Comparison of ENCODE assay signal across 8 cellular contexts in genomic region chr22:19178065-19178658, GRCh38. TPM values are rescaled to one million over a fixed set of nuclear protein-coding genes. Genes with fewer than 3 reads are reported as not detected.
DNase-seq lines count a peak whose midpoint lies in the region; ATAC-seq and TF ChIP-seq lines count a peak whose summit lies in the region.

No MANE protein-coding gene starts in this region.

- POLR2A ChIA-PET in CD8-positive, alpha-beta memory T cell (lab: Charles Lee), result interaction anchor here (0.9 to 1.0 kb wide), 2 partner anchors 254 to 302 kb away, joined by 3 read pairs; partner anchors contain the start of genes CDC45 and MRPL40

- no peak for TF ChIP-seq CTCF in stomach (IDR thresholded peaks at IDR 0.05)

- no peaks in the 10 kb centered on the region for H3K27me3 ChIP-seq in CD8-positive, alpha-beta memory T cell (ENCODE audit: insufficient read depth, low read length, poor library complexity, severe bottlenecking)
- H3K27me3 ChIP-seq in duodenal mucosa (ENCODE audit: control insufficient read depth in 1 of 2, insufficient read depth in 2 of 2, low read length in 2 of 2) (no peaks in the 10 kb centered on the region), stomach (no peaks in the 10 kb centered on the region)

- H3K9me3 Mint-ChIP-seq in CD8-positive, alpha-beta memory T cell, result no peaks in the 10 kb centered on the region

- peak; percentile 59 to 78 (median 65) for DNase-seq in CD8-positive, alpha-beta memory T cell
- DNase-seq in UCSD-AML1 (lab: John Stamatoyannopoulos, UW; ENCODE audit: unreplicated experiment), result peak; percentile 67
- DNase-seq in medulla oblongata (ENCODE audit: extremely low spot score), result peak; percentile 41
- peak; percentile 60 for DNase-seq in stomach
- no peak for DNase-seq in NCI-H1930 (lab: John Stamatoyannopoulos, UW)

- peak overlapping the region; percentile 61 for H3K4me3 ChIP-seq in CD8-positive, alpha-beta memory T cell (ENCODE audit: low read length)
- peak overlapping the region; percentile 67 to 76 for H3K4me3 ChIP-seq in duodenal mucosa (ENCODE audit: low read depth in 1 of 2, low read length in 2 of 2)
- peak overlapping the region; percentile 91 to 96 (median 94) for H3K4me3 ChIP-seq in stomach

- H3K36me3 Mint-ChIP-seq in CD8-positive, alpha-beta memory T cell, result peaks cover 0 to 3% (median 0%) of the 10 kb centered on the region in 3 donors

- H3K27me3 Mint-ChIP-seq in CD8-positive, alpha-beta memory T cell, result no peaks in the 10 kb centered on the region

- WGBS in stomach, 5 donors, result 0 to 2% (median 0%) methylated on average over 5 to 80 of the region's 80 CpGs

- TF ChIP-seq EP300 in stomach (IDR thresholded peaks at IDR 0.05), result no peak

- H3K9me3 ChIP-seq in CD8-positive, alpha-beta memory T cell (ENCODE audit: low read length), result no peaks in the 10 kb centered on the region
- H3K9me3 ChIP-seq in duodenal mucosa (ENCODE audit: control insufficient read depth in 1 of 2, low read length in 2 of 2), result no peaks in the 10 kb centered on the region
- no peaks in the 10 kb centered on the region for H3K9me3 ChIP-seq in stomach

- peaks cover 5% of the 10 kb centered on the region for H3K36me3 ChIP-seq in CD8-positive, alpha-beta memory T cell (ENCODE audit: insufficient read depth, low read length)
- H3K36me3 ChIP-seq in duodenal mucosa (ENCODE audit: control insufficient read depth in 1 of 2, insufficient read depth in 2 of 2, low read length in 2 of 2), result peaks cover 0 to 14% of the 10 kb centered on the region in 2 donors
- H3K36me3 ChIP-seq in stomach, result peaks cover 0 to 4% (median 2%) of the 10 kb centered on the region in 4 donors

- intact Hi-C loops in stomach (cut with DNase I; ENCODE audit: low total_unique reads), result no loop called here

- peak overlapping the region; percentile 87 for H3K27ac ChIP-seq in CD8-positive, alpha-beta memory T cell (ENCODE audit: low read depth, low read length)
- H3K27ac ChIP-seq in duodenal mucosa (ENCODE audit: low read depth, low read length) (peak overlapping the region; percentile 84), stomach (peak overlapping the region; percentile 92 to 98 (median 94))

- H3K4me1 ChIP-seq in CD8-positive, alpha-beta memory T cell (ENCODE audit: insufficient read depth, low read length), result peaks cover 25% of the 10 kb centered on the region
- H3K4me1 ChIP-seq in duodenal mucosa (ENCODE audit: control insufficient read depth in 1 of 2, insufficient read depth in 2 of 2, low read length in 2 of 2) (peaks cover 26 to 47% of the 10 kb centered on the region in 2 donors), stomach (peaks cover 47 to 60% (median 56%) of the 10 kb centered on the region in 4 donors)

- H3K9ac ChIP-seq in duodenal mucosa (ENCODE audit: low read depth in 1 of 2, low read length in 2 of 2), result peak overlapping the region; percentile 59 to 75

- ATAC-seq in GM19397 (IDR thresholded peaks at IDR 0.05; ENCODE audit: unreplicated experiment) (peak; percentile 32), HG03460 (IDR thresholded peaks at IDR 0.05; ENCODE audit: unreplicated experiment) (peak; percentile 32)

- peak overlapping the region in 5 of 7 donors; percentile 15 to 90 (median 27) for H3K4me3 Mint-ChIP-seq in CD8-positive, alpha-beta memory T cell

- H3K27ac Mint-ChIP-seq in CD8-positive, alpha-beta memory T cell, result no peak overlapping the region

- CTCF ChIA-PET in CD8-positive, alpha-beta memory T cell (lab: Charles Lee), result interaction anchor here (1.0 to 2.0 kb wide), 2 partner anchors 33 to 34 kb away, joined by 3 to 9 read pairs; partner anchors contain the start of gene ESS2

- no peak for TF ChIP-seq POLR2A in stomach (IDR thresholded peaks at IDR 0.05)

- peaks cover 10 to 38% (median 14%) of the 10 kb centered on the region in 3 donors for H3K4me1 Mint-ChIP-seq in CD8-positive, alpha-beta memory T cell

RNA-seq across cellular contexts. Expression of gene SLC25A1, which starts 0.4 kb away (rescaled TPM):
- total RNA-seq in CD8-positive, alpha-beta memory T cell, result 10 to 100 TPM; 42.4 to 44.7 TPM
- 69.9 TPM for polyA plus RNA-seq in CD8-positive, alpha-beta memory T cell
- 100 to 1,000 TPM in 2 of 5 donors, 10 to 100 TPM in 2, 1 to 10 TPM in 1; 1.2 to 165 (median 41.3) TPM for total RNA-seq in stomach
- polyA plus RNA-seq in stomach, result 10 to 100 TPM; 31.8 to 69.1 (median 67.2) TPM

RNA-seq across cellular contexts. Expression of gene GSC2, which starts 28.1 kb away (rescaled TPM):
- not detected for total RNA-seq in CD8-positive, alpha-beta memory T cell
- polyA plus RNA-seq in CD8-positive, alpha-beta memory T cell, result not detected
- total RNA-seq in stomach, result not detected
- not detected for polyA plus RNA-seq in stomach

RNA-seq across cellular contexts. Expression of gene ESS2, which starts 33.7 kb away (rescaled TPM):
- 10 to 100 TPM; 18.7 to 19.6 TPM for total RNA-seq in CD8-positive, alpha-beta memory T cell
- 9.3 TPM for polyA plus RNA-seq in CD8-positive, alpha-beta memory T cell
- 1 to 10 TPM in 4 of 5 donors, not detected in 1; 1.4 to 9.4 (median 7.9) TPM for total RNA-seq in stomach
- polyA plus RNA-seq in stomach, result 10 to 100 TPM; 13.3 to 18.5 (median 16.4) TPM

RNA-seq across cellular contexts. Expression of gene TSSK2, which starts 47.1 kb away (rescaled TPM):
- total RNA-seq in CD8-positive, alpha-beta memory T cell, result not detected
- not detected for polyA plus RNA-seq in CD8-positive, alpha-beta memory T cell
- total RNA-seq in stomach, result not detected
- polyA plus RNA-seq in stomach, result under 1 TPM in 1 of 3 donors, not detected in 2; 0.08 TPM

RNA-seq across cellular contexts. Expression of gene DGCR2, which starts 56.0 kb away (rescaled TPM):
- 10 to 100 TPM; 26.9 to 28.4 TPM for total RNA-seq in CD8-positive, alpha-beta memory T cell
- 51.7 TPM for polyA plus RNA-seq in CD8-positive, alpha-beta memory T cell
- 10 to 100 TPM; 11.1 to 75.3 (median 50.9) TPM for total RNA-seq in stomach
- polyA plus RNA-seq in stomach, result 10 to 100 TPM in 2 of 3 donors, 1 to 10 TPM in 1; 5.0 to 22.2 (median 15.2) TPM

Comparison
In these comparisons a context has a peak if more than half of its experiments do, and no peak if none do; other contexts are left out.
1. DNase-seq: peak in CD8-positive, alpha-beta memory T cell (5 of 5), UCSD-AML1 (single experiment), medulla oblongata (single experiment) and stomach (single experiment); none in NCI-H1930 (0 of 2).
2. Peak in every context shown above with its lines, with median percentiles within 50 percentile points of each other: H3K27ac ChIP-seq and H3K4me3 ChIP-seq.